In the genomic region with DNA sequence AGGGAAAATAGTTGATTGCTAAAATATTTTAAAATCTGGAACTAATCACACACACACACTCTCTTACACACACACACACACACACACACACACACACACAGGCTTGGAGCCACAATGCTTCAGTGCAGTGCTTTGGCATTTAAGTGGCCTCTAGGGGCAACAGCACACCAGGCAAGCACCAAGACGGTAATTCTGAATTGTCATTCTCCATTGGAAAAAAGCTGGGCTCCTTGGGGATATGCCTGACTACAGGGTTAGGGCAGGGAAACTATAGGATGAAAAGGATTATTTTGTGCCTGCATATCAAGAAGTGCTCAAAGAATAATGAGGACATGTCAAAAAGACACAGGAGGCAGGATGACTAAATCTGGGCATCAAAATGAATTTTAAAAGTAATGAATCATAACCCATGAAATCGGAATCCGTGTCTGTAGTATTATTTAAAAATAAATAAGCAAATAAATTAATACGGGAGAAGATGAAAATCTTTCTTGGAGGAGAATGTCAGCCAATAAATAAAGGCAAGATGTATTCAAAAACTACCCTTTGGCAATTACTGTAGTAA, we compare ENCODE assay signal across 8 cellular contexts. TPM values are rescaled to one million over a fixed set of nuclear protein-coding genes. Genes with fewer than 3 reads are reported as not detected.
DNase-seq lines count a peak whose midpoint lies in the region; ATAC-seq and TF ChIP-seq lines count a peak whose summit lies in the region.

No MANE protein-coding gene starts in this region.

- intact Hi-C loops in PC-9 (cut with micrococcal nuclease; ENCODE audit: unreplicated experiment) = no loop called here
- intact Hi-C loops in naive thymus-derived CD4-positive, alpha-beta T cell (cut with micrococcal nuclease) = loop anchor here (1.0 to 10.0 kb wide), 2 partner anchors 38 to 61 kb away; no protein-coding TSS in a partner anchor
- intact Hi-C loops in activated T-helper 1 cell treated with anti-CD3 and anti-CD28 coated beads, Interleukin-12 subunit alpha, Interleukin-12 subunit beta, Interleukin-2, Interleukin-4 antibody, amounts not matched to agents 30 ng/mL and 10 ng/mL and 1 ng/mL, durations not matched to agents 14 hours and 24 hours and 36 hours (cut with micrococcal nuclease) = loop anchor here (1.0 to 5.0 kb wide), 5 partner anchors 16 to 527 kb away; a partner anchor contains a TSS

- 0 out of 2 replicates have a peak, but pooled peaks cover 3% of the 10 kb centered on the region for H4K20me1 ChIP-seq in PC-9 (ENCODE audit: insufficient read depth)

- H3K4me1 ChIP-seq in PC-9 (replicated peaks; ENCODE audit: insufficient read depth) = no peaks in the 10 kb centered on the region
- no peaks in the 10 kb centered on the region for H3K4me1 ChIP-seq in naive thymus-derived CD4-positive, alpha-beta T cell (ENCODE audit: control insufficient read depth in 2 of 2, insufficient read depth in 2 of 2, low read length in 2 of 2)

- 0 out of 2 replicates have a peak, but pooled peaks cover 5% of the 10 kb centered on the region for H3K36me3 ChIP-seq in PC-9 (ENCODE audit: low read depth)
- H3K36me3 ChIP-seq in naive thymus-derived CD4-positive, alpha-beta T cell (ENCODE audit: control insufficient read depth in 2 of 3, insufficient read depth in 3 of 3, low read length in 3 of 3) = peaks cover 0 to 6% (median 0%) of the 10 kb centered on the region in 3 experiments

- DNase-seq in AG08396 (ENCODE audit: low spot score) (peak; percentile 41), PC-9 (no peak), epithelial cell of esophagus (ENCODE audit: low read depth) (peak; percentile 35), kidney glomerular epithelial cell (lab: John Stamatoyannopoulos, UW) (no peak)
- no peak for DNase-seq in naive thymus-derived CD4-positive, alpha-beta T cell
- no peak for DNase-seq in activated T-helper 1 cell treated with anti-CD3 and anti-CD28 coated beads, Interleukin-12 subunit alpha, Interleukin-12 subunit beta, Interleukin-2, Interleukin-4 antibody, amounts not matched to agents 30 ng/mL and 10 ng/mL and 1 ng/mL, durations not matched to agents 14 hours and 24 hours and 36 hours (ENCODE audit: low spot score)

- no peaks in the 10 kb centered on the region for H3K27me3 ChIP-seq in PC-9 (ENCODE audit: insufficient read depth, low read depth)
- H3K27me3 ChIP-seq in naive thymus-derived CD4-positive, alpha-beta T cell (ENCODE audit: control insufficient read depth in 2 of 2, insufficient read depth in 2 of 2, low read length in 2 of 2) = no peaks in the 10 kb centered on the region

- no peaks in the 10 kb centered on the region for H3K9me2 ChIP-seq in PC-9 (ENCODE audit: insufficient read depth)

- no peaks in the 10 kb centered on the region for H3K9me3 ChIP-seq in PC-9 (ENCODE audit: insufficient read depth, low read depth)
- no peaks in the 10 kb centered on the region for H3K9me3 ChIP-seq in naive thymus-derived CD4-positive, alpha-beta T cell (ENCODE audit: control insufficient read depth in 2 of 3, low read length in 3 of 3)

- no TSS peak for BruUV-seq in PC-9 (replicated peaks; lab: Mats Ljungman, UMichigan)

- no peak overlapping the region for H3K27ac Mint-ChIP-seq in naive thymus-derived CD4-positive, alpha-beta T cell
- no peak overlapping the region for H3K27ac Mint-ChIP-seq in activated T-helper 1 cell treated with anti-CD3 and anti-CD28 coated beads, Interleukin-12 subunit alpha, Interleukin-12 subunit beta, Interleukin-2, Interleukin-4 antibody, amounts not matched to agents 30 ng/mL and 10 ng/mL and 1 ng/mL, durations not matched to agents 14 hours and 24 hours and 36 hours

- peaks cover 0 to 16% (median 4%) of the 10 kb centered on the region in 5 donors for H3K36me3 Mint-ChIP-seq in naive thymus-derived CD4-positive, alpha-beta T cell
- peaks cover 1% of the 10 kb centered on the region for H3K36me3 Mint-ChIP-seq in activated T-helper 1 cell treated with anti-CD3 and anti-CD28 coated beads, Interleukin-12 subunit alpha, Interleukin-12 subunit beta, Interleukin-2, Interleukin-4 antibody, amounts not matched to agents 30 ng/mL and 10 ng/mL and 1 ng/mL, durations not matched to agents 14 hours and 24 hours and 36 hours (ENCODE audit: low read depth)

- peak overlapping the region in 1 of 10 donors; percentile 29 for H3K4me3 Mint-ChIP-seq in naive thymus-derived CD4-positive, alpha-beta T cell
- no peak overlapping the region for H3K4me3 Mint-ChIP-seq in activated T-helper 1 cell treated with anti-CD3 and anti-CD28 coated beads, Interleukin-12 subunit alpha, Interleukin-12 subunit beta, Interleukin-2, Interleukin-4 antibody, amounts not matched to agents 30 ng/mL and 10 ng/mL and 1 ng/mL, durations not matched to agents 14 hours and 24 hours and 36 hours

- no peak overlapping the region for H2AFZ ChIP-seq in PC-9

- peaks cover 0 to 12% (median 1%) of the 10 kb centered on the region in 5 donors for H3K27me3 Mint-ChIP-seq in naive thymus-derived CD4-positive, alpha-beta T cell
- peaks cover 15% of the 10 kb centered on the region for H3K27me3 Mint-ChIP-seq in activated T-helper 1 cell treated with anti-CD3 and anti-CD28 coated beads, Interleukin-12 subunit alpha, Interleukin-12 subunit beta, Interleukin-2, Interleukin-4 antibody, amounts not matched to agents 30 ng/mL and 10 ng/mL and 1 ng/mL, durations not matched to agents 14 hours and 24 hours and 36 hours (ENCODE audit: insufficient read depth)

- H3K4me2 ChIP-seq in PC-9 = no peak overlapping the region

- no peak overlapping the region for H3K27ac ChIP-seq in PC-9
- H3K27ac ChIP-seq in naive thymus-derived CD4-positive, alpha-beta T cell (ENCODE audit: low read depth, low read length) = no peak overlapping the region

- peak; percentile 22 for ATAC-seq in HG03095 (IDR thresholded peaks at IDR 0.05; ENCODE audit: unreplicated experiment)
- peak; percentile 56 for ATAC-seq in naive thymus-derived CD4-positive, alpha-beta T cell

- CTCF ChIA-PET in PC-9 (lab: Charles Lee) = interaction anchor here (0.6 kb wide), 3 partner anchors 61 to 781 kb away, joined by 3 to 4 read pairs (median 3); no protein-coding TSS in a partner anchor
- CTCF ChIA-PET in naive thymus-derived CD4-positive, alpha-beta T cell (lab: Charles Lee) = interaction anchor here (1.1 kb wide), 1 partner anchor 20 kb away, joined by 7 read pairs; no protein-coding TSS in a partner anchor

- H3K4me1 Mint-ChIP-seq in naive thymus-derived CD4-positive, alpha-beta T cell = peaks cover 0 to 30% (median 0%) of the 10 kb centered on the region in 7 donors
- peaks cover 20% of the 10 kb centered on the region for H3K4me1 Mint-ChIP-seq in activated T-helper 1 cell treated with anti-CD3 and anti-CD28 coated beads, Interleukin-12 subunit alpha, Interleukin-12 subunit beta, Interleukin-2, Interleukin-4 antibody, amounts not matched to agents 30 ng/mL and 10 ng/mL and 1 ng/mL, durations not matched to agents 14 hours and 24 hours and 36 hours (ENCODE audit: low read depth)

- H3K9me3 Mint-ChIP-seq in naive thymus-derived CD4-positive, alpha-beta T cell = no peaks in the 10 kb centered on the region
- H3K9me3 Mint-ChIP-seq in activated T-helper 1 cell treated with anti-CD3 and anti-CD28 coated beads, Interleukin-12 subunit alpha, Interleukin-12 subunit beta, Interleukin-2, Interleukin-4 antibody, amounts not matched to agents 30 ng/mL and 10 ng/mL and 1 ng/mL, durations not matched to agents 14 hours and 24 hours and 36 hours = no peaks in the 10 kb centered on the region

- H3F3A ChIP-seq in PC-9 (ENCODE audit: insufficient read depth, low read depth) = no peaks in the 10 kb centered on the region

- no peak overlapping the region for H3K4me3 ChIP-seq in PC-9
- H3K4me3 ChIP-seq in epithelial cell of esophagus (ENCODE audit: low read length) = no peak overlapping the region
- no peak overlapping the region for H3K4me3 ChIP-seq in naive thymus-derived CD4-positive, alpha-beta T cell (ENCODE audit: low read length)

- TF ChIP-seq CTCF in GM12874 (IDR thresholded peaks at IDR 0.05; ENCODE audit: insufficient read depth, low read depth, low read length) = peak; percentile 45
- TF ChIP-seq CTCF in PC-9 (conservative IDR thresholded peaks at IDR 0.05) = peak; percentile 60
- peak; percentile 55 for TF ChIP-seq CTCF in epithelial cell of esophagus (IDR thresholded peaks at IDR 0.05; ENCODE audit: insufficient read depth, low read depth, low read length, missing control alignments)

- POLR2A ChIA-PET in PC-9 (lab: Charles Lee; ENCODE audit: unreplicated experiment) = no interaction called here
- POLR2A ChIA-PET in naive thymus-derived CD4-positive, alpha-beta T cell (lab: Charles Lee) = no interaction called here

- no peaks in the 10 kb centered on the region for H3K79me2 ChIP-seq in PC-9 (ENCODE audit: low read depth)

RNA-seq across cellular contexts. Expression of a gene that starts 30.4 kb away (rescaled TPM):
- total RNA-seq in PC-9 (2021) = not detected in 2 replicates
- total RNA-seq in naive thymus-derived CD4-positive, alpha-beta T cell = not detected
- not detected for polyA plus RNA-seq in naive thymus-derived CD4-positive, alpha-beta T cell
- not detected in 2 replicates for total RNA-seq in activated T-helper 1 cell treated with anti-CD3 and anti-CD28 coated beads, Interleukin-12 subunit alpha, Interleukin-12 subunit beta, Interleukin-2, Interleukin-4 antibody, amounts not matched to agents 30 ng/mL and 10 ng/mL and 1 ng/mL, durations not matched to agents 14 hours and 24 hours and 36 hours

Comparison
In these comparisons a context has a peak if more than half of its experiments do, and no peak if none do; other contexts are left out.
1. DNase-seq: peak in AG08396 (single experiment) and epithelial cell of esophagus (single experiment); none in PC-9 (0 of 2), naive thymus-derived CD4-positive, alpha-beta T cell (0 of 9), activated T-helper 1 cell treated with anti-CD3 and anti-CD28 coated beads, Interleukin-12 subunit alpha, Interleukin-12 subunit beta, Interleukin-2, Interleukin-4 antibody, amounts not matched to agents 30 ng/mL and 10 ng/mL and 1 ng/mL, durations not matched to agents 14 hours and 24 hours and 36 hours (single experiment) and kidney glomerular epithelial cell (single experiment).
2. Peak in every context shown above with its lines, with median percentiles within 50 percentile points of each other: CTCF ChIP-seq.